Comparison of ENCODE assay signal across 16 cellular contexts in the genomic region with DNA sequence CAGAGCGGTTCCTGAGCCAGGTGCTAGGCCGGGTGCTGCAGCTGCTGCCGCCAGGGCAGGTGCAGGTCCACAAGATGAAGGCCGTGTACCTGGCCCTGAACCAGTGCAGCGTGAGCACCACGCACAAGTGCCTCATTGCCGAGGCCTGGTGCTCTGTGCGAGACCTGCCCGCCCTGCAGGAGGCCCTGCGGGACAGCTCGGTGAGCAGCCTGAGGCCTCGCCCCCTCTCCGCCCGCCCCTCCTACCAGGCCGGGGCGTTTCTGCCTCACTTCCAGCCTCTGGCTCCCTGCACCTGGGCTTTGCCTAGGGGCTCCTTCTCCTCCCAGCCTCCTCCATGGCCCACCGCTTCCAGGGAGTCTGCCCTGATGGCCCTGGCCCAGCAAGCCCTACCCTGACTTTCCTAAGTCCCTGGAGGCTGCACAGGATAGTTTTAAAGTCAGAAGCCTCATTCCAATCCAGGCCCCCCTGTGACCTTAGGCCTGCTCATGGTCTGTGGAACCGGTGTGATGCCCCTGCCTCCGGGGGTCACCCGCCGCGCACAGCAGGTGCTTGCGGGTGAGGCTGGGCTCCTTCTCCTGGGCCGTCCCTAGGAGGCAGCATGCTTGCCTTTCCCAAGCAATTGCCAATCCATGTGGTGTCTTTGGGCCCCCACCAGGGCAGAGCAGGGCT. TPM values are rescaled to one million over a fixed set of nuclear protein-coding genes. Genes with fewer than 3 reads are reported as not detected.
DNase-seq lines count a peak whose midpoint lies in the region; ATAC-seq and TF ChIP-seq lines count a peak whose summit lies in the region.
"Had no signal": no experiment of that assay in that cellular context is flagged by ENCODE, and none has a peak within 500 bp of the region (broad histone marks: within the 10 kb centered on the region; RNA-seq: fewer than 3 reads in every experiment).

No MANE protein-coding gene starts in this region.

- no peak overlapping the region for H4K8ac ChIP-seq in H9 (replicated peaks; ENCODE audit: insufficient read length, low read depth, low read length)

- no peaks in the 10 kb centered on the region for H3K9me3 Mint-ChIP-seq in H9
- H3K9me3 Mint-ChIP-seq: activated naive CD8-positive, alpha-beta T cell treated with anti-CD3 and anti-CD28 coated beads, Interleukin-2, amount 50 U/mL, for 24 hours had no signal

- H3K27ac Mint-ChIP-seq in H9, result peak overlapping the region in 1 of 3 experiments; percentile 73; a peak in 1 of 7 replicates
- H3K27ac Mint-ChIP-seq: activated naive CD8-positive, alpha-beta T cell treated with anti-CD3 and anti-CD28 coated beads, Interleukin-2, amount 50 U/mL, for 24 hours had no signal

- H3K36me3 Mint-ChIP-seq in H9 (ENCODE audit: insufficient read depth in 1 of 3, low read depth in 3 of 3), result no peaks in the 10 kb centered on the region; a peak in 1 of 7 replicates

- no peak overlapping the region for H2BK12ac ChIP-seq in H9 (ENCODE audit: insufficient read length, low read depth, low read length)

- H3K23me2 ChIP-seq in H9 (ENCODE audit: insufficient read length, low read depth, low read length, poor library complexity, severe bottlenecking), result no peaks in the 10 kb centered on the region

- TF ChIP-seq CTCF in H9 (conservative IDR thresholded peaks at IDR 0.05), result no peak; the same call in 2 of the 3 replicates

- no peak overlapping the region for H3K4ac ChIP-seq in H9 (ENCODE audit: low read depth, low read length)

- no peak for ATAC-seq in HG03460 (IDR thresholded peaks at IDR 0.05; ENCODE audit: unreplicated experiment)
- ATAC-seq in GM18498 (IDR thresholded peaks at IDR 0.05; ENCODE audit: unreplicated experiment), result no peak
- no peak for ATAC-seq in HG03565 (IDR thresholded peaks at IDR 0.05; ENCODE audit: unreplicated experiment)
- ATAC-seq: activated naive CD8-positive, alpha-beta T cell treated with anti-CD3 and anti-CD28 coated beads, Interleukin-2, amount 50 U/mL, for 24 hours had no signal

- no peak overlapping the region for H3T11ph ChIP-seq in H9 (ENCODE audit: low read length)

- H3K4me2 ChIP-seq in H9 (ENCODE audit: insufficient read depth, insufficient read length, low read length), result no peak overlapping the region
- H3K4me2 ChIP-seq: smooth muscle cell had no signal

- no peaks in the 10 kb centered on the region for H3K79me2 ChIP-seq in H9 (ENCODE audit: insufficient read depth, low read length)

- no peak overlapping the region for H2BK120ac ChIP-seq in H9 (ENCODE audit: low read depth, low read length, poor library complexity, severe bottlenecking)

- H3K27ac ChIP-seq in H9 (ENCODE audit: insufficient read length, low read depth, low read length), result no peak overlapping the region
- H3K27ac ChIP-seq: Peyer's patch had no signal

- no peaks in the 10 kb centered on the region for H3K27me3 ChIP-seq in H9 (ENCODE audit: insufficient read depth, low read length)
- H3K27me3 ChIP-seq: Peyer's patch, stomach had no signal

- H3K4me3 Mint-ChIP-seq in H9, result no peak overlapping the region
- H3K4me3 Mint-ChIP-seq: activated naive CD8-positive, alpha-beta T cell treated with anti-CD3 and anti-CD28 coated beads, Interleukin-2, amount 50 U/mL, for 24 hours had no signal

- no peak overlapping the region for H2BK5ac ChIP-seq in H9 (ENCODE audit: insufficient read length, low read length)

- no peaks in the 10 kb centered on the region for H3K79me1 ChIP-seq in H9 (ENCODE audit: insufficient read depth, low read depth, low read length, poor library complexity, severe bottlenecking)

- H3K9me3 ChIP-seq in H9 (ENCODE audit: control insufficient read depth, low read depth, low read length), result no peaks in the 10 kb centered on the region
- H3K9me3 ChIP-seq: Peyer's patch, stomach had no signal

- H3K27me3 Mint-ChIP-seq in H9 (ENCODE audit: low read depth), result no peaks in the 10 kb centered on the region
- H3K27me3 Mint-ChIP-seq: activated naive CD8-positive, alpha-beta T cell treated with anti-CD3 and anti-CD28 coated beads, Interleukin-2, amount 50 U/mL, for 24 hours had no signal

- peak; percentile 67 for DNase-seq in 8988T
- peak; percentile 54 for DNase-seq in H9
- peak; percentile 41 for DNase-seq in NCI-H69 (lab: John Stamatoyannopoulos, UW)
- DNase-seq in ecto neural progenitor cell (ENCODE audit: low spot score), result peak; percentile 46
- no peak for DNase-seq in hepatic stellate cell (ENCODE audit: low spot score)
- DNase-seq: activated CD4-positive, alpha-beta T cell treated with anti-CD3 and anti-CD28 coated beads for 4 hours; activated naive CD8-positive, alpha-beta T cell treated with anti-CD3 and anti-CD28 coated beads, Interleukin-2, amount 50 U/mL, for 24 hours; islet precursor cell; NCI-H446 treated with DMSO at 0.1 percent for 48 hours; stomach had no signal

- H2BK20ac ChIP-seq in H9 (ENCODE audit: low read depth, low read length, poor library complexity, severe bottlenecking), result no peak overlapping the region

- no peak overlapping the region; the same call in 1 of the 2 replicates for H3K14ac ChIP-seq in H9 (ENCODE audit: insufficient read depth, low read length)

- H3K4me1 Mint-ChIP-seq in H9, result peaks cover 7 to 9% of the 10 kb centered on the region in 2 experiments

- no peak overlapping the region for H2AK5ac ChIP-seq in H9 (ENCODE audit: insufficient read length, low read length)

- no peaks in the 10 kb centered on the region for H4K20me1 ChIP-seq in H9 (ENCODE audit: control insufficient read depth, insufficient read depth, insufficient read length)

- no peak overlapping the region for H3K23ac ChIP-seq in H9 (ENCODE audit: insufficient read length, low read depth, low read length)

- H4K91ac ChIP-seq in H9 (ENCODE audit: insufficient read length, low read depth, low read length), result no peak overlapping the region

- no peak overlapping the region for H2AFZ ChIP-seq in H9 (ENCODE audit: low read length)

- H3K18ac ChIP-seq in H9 (ENCODE audit: insufficient read length, low read depth, low read length), result no peak overlapping the region

- no peak overlapping the region for H3K56ac ChIP-seq in H9 (ENCODE audit: insufficient read length, low read depth, low read length)

- WGBS in H9 (ENCODE audit: extremely low coverage, insufficient read length, low lambda C conversion rate), result no CpG with 5 or more reads among the region's 24 CpGs

- H4K5ac ChIP-seq in H9 (ENCODE audit: insufficient read length, low read depth, low read length), result no peak overlapping the region

- no peak overlapping the region for H2BK15ac ChIP-seq in H9 (ENCODE audit: low read depth, low read length)

- H3K9ac ChIP-seq in H9 (ENCODE audit: extremely low read depth, insufficient read length, low read length), result no peak overlapping the region

- H3K4me1 ChIP-seq in H9 (ENCODE audit: insufficient read depth, low read length), result no peaks in the 10 kb centered on the region; the same call in 1 of the 2 replicates

RNA-seq across cellular contexts. Expression of a gene that starts 5.5 kb away (rescaled TPM):
- total RNA-seq in H9 (2021), result 24.4 and 27.1 TPM in 2 replicates

RNA-seq across cellular contexts. Expression of a gene that starts 13.8 kb away (rescaled TPM):
- 213 and 214 TPM in 2 replicates for total RNA-seq in H9 (2021)

RNA-seq across cellular contexts. Expression of a gene that starts 34.2 kb away (rescaled TPM):
- total RNA-seq in H9 (2021), result not detected in 2 replicates
- total RNA-seq: T-helper 1 cell treated with Interleukin-12 subunit alpha and Interleukin-12 subunit beta and Interleukin-4 antibody, amounts not matched to agents 30 ng/mL and 1 ng/mL, for 36 hours had no signal

RNA-seq across cellular contexts. Expression of a gene that starts 40.4 kb away (rescaled TPM):
- 21.7 and 23.3 TPM in 2 replicates for total RNA-seq in H9 (2021)
